8 cellular contexts compared by ENCODE assay signal in the genomic region with DNA sequence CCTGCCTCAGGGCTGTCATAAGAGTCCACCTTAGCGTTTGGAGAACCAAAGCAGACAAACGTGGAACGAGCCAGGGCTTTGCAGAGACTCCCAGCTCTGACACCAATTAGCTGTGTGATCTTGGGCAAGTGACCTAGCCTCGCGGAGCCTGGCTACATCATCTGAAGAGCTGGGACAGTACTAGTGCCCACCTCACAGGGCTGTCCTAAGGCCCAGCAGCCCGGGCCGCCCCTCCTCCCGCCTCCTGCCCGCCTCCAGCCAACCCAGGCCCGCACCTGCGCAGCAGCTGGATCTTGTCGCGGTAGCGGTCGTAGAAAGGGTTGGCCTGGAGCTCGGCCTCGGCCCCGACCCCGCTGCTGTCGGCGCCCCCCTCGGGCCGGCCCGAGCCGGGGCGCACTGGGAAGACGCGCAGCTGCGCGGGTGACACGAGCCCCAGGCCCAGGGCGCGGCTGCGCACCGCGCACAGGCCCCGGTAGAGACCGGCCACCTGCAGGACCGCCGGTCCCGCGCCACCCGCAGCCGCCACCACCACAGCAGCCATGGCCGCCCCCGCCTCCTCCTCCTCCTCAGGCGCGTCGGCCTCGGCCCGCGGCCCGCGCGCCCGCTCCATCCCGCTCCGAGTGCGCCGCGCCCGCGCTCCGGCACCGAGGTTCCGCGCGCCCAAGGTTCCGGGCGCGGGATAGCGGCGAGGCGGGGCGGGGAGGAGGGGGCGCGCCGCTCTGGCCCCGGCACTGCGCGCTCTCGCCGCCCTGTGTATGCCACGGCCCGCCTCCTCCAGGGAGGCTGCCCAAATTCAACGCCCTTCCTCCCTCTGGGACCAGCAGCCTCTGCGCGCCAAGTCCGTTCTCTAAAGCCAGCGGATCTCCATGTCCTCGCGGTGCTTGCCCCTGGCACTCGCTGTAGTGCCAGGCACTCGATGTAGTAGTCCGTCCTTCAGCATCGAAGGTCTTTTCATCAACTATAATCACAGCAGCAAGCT. TPM values are rescaled to one million over a fixed set of nuclear protein-coding genes. Genes with fewer than 3 reads are reported as not detected.
DNase-seq lines count a peak whose midpoint lies in the region; ATAC-seq and TF ChIP-seq lines count a peak whose summit lies in the region.

A gene with protein sequence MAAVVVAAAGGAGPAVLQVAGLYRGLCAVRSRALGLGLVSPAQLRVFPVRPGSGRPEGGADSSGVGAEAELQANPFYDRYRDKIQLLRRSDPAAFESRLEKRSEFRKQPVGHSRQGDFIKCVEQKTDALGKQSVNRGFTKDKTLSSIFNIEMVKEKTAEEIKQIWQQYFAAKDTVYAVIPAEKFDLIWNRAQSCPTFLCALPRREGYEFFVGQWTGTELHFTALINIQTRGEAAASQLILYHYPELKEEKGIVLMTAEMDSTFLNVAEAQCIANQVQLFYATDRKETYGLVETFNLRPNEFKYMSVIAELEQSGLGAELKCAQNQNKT (minus strand): TSS at position 583 of the 979 bp plus-strand sequence. CDS start 42 bp downstream, at position 541.

- H3K27me3 Mint-ChIP-seq in T-helper 1 cell treated with Interleukin-12 subunit alpha and Interleukin-12 subunit beta and Interleukin-4 antibody, amounts not matched to agents 30 μg/mL and 1 μg/mL, for 36 hours (ENCODE audit: low read depth): no peaks in the 10 kb centered on the region

- H3K27ac Mint-ChIP-seq in T-helper 1 cell treated with Interleukin-12 subunit alpha and Interleukin-12 subunit beta and Interleukin-4 antibody, amounts not matched to agents 30 μg/mL and 1 μg/mL, for 36 hours: peak within 1 kb of the TSS; percentile 71

- peaks cover 0 to 17% of the 10 kb centered on the region in 2 donors for H3K4me1 ChIP-seq in right atrium auricular region
- peaks cover 17% of the 10 kb centered on the region for H3K4me1 ChIP-seq in psoas muscle
- H3K4me1 ChIP-seq in uterus: peaks cover 0 to 10% of the 10 kb centered on the region in 2 donors

- DNase-seq in GM03348 (ENCODE audit: low spot score) (peak; percentile 94), HCEC 1CT (peak; percentile 79), MV-4-11 (lab: John Stamatoyannopoulos, UW) (peak; percentile 56), amniotic epithelial cell (ENCODE audit: low read depth) (peak; percentile 70), right atrium auricular region (ENCODE audit: low spot score) (peak; percentile 74), psoas muscle (peak; percentile 79 to 90), uterus (peak; percentile 61 to 64)

- peaks cover 15% of the 10 kb centered on the region for H3K4me1 Mint-ChIP-seq in T-helper 1 cell treated with Interleukin-12 subunit alpha and Interleukin-12 subunit beta and Interleukin-4 antibody, amounts not matched to agents 30 μg/mL and 1 μg/mL, for 36 hours (ENCODE audit: low read depth)

- peaks cover 5% of the 10 kb centered on the region for H3K36me3 Mint-ChIP-seq in T-helper 1 cell treated with Interleukin-12 subunit alpha and Interleukin-12 subunit beta and Interleukin-4 antibody, amounts not matched to agents 30 μg/mL and 1 μg/mL, for 36 hours (ENCODE audit: low read depth)

- H3K4me3 Mint-ChIP-seq in T-helper 1 cell treated with Interleukin-12 subunit alpha and Interleukin-12 subunit beta and Interleukin-4 antibody, amounts not matched to agents 30 μg/mL and 1 μg/mL, for 36 hours: peak within 1 kb of the TSS; percentile 66

- H3K27ac ChIP-seq in right atrium auricular region: peak within 1 kb of the TSS; percentile 84 to 86
- H3K27ac ChIP-seq in psoas muscle: peak within 1 kb of the TSS; percentile 79
- peak within 1 kb of the TSS; percentile 77 to 79 for H3K27ac ChIP-seq in uterus

- intact Hi-C loops in psoas muscle (cut with DNase I): loop anchor here (5.0 kb wide), 4 partner anchors 46 to 54 kb away; a partner anchor contains a TSS
- intact Hi-C loops in uterus (cut with DNase I; ENCODE audit: low total_unique reads): no loop called here

- H3K9me3 ChIP-seq in right atrium auricular region (no peaks in the 10 kb centered on the region), psoas muscle (no peaks in the 10 kb centered on the region), uterus (no peaks in the 10 kb centered on the region)

- H3K27me3 ChIP-seq in right atrium auricular region (no peaks in the 10 kb centered on the region), psoas muscle (ENCODE audit: insufficient read depth in 3 of 3, low read length in 2 of 3) (no peaks in the 10 kb centered on the region), uterus (no peaks in the 10 kb centered on the region)

- TF ChIP-seq POLR2A in uterus (IDR thresholded peaks at IDR 0.05): peak in 1 of 2 donors; percentile 58

- no peak for TF ChIP-seq CTCF in right atrium auricular region (IDR thresholded peaks at IDR 0.05)
- TF ChIP-seq CTCF in psoas muscle (IDR thresholded peaks at IDR 0.05): no peak
- TF ChIP-seq CTCF in uterus (IDR thresholded peaks at IDR 0.05): peak in 1 of 4 experiments; percentile 24

- peak within 1 kb of the TSS; percentile 95 to 97 for H3K4me3 ChIP-seq in right atrium auricular region
- H3K4me3 ChIP-seq in psoas muscle: peak within 1 kb of the TSS; percentile 96
- H3K4me3 ChIP-seq in uterus: peak within 1 kb of the TSS; percentile 71 to 99

- H3K36me3 ChIP-seq in right atrium auricular region: peaks cover 17% of the 10 kb centered on the region
- peaks cover 6 to 37% of the 10 kb centered on the region in 2 donors for H3K36me3 ChIP-seq in psoas muscle (ENCODE audit: insufficient read depth in 1 of 2, low read depth in 1 of 2)
- no peaks in the 10 kb centered on the region for H3K36me3 ChIP-seq in uterus

- no peaks in the 10 kb centered on the region for H3K9me3 Mint-ChIP-seq in T-helper 1 cell treated with Interleukin-12 subunit alpha and Interleukin-12 subunit beta and Interleukin-4 antibody, amounts not matched to agents 30 μg/mL and 1 μg/mL, for 36 hours

- peak; percentile 91 to 94 (median 93) for ATAC-seq in psoas muscle

- WGBS in psoas muscle, 3 donors: 0 to 1% (median 0%) methylated on average over 60 to 91 of the region's 96 CpGs

RNA-seq across cellular contexts. Expression of the gene that starts here (rescaled TPM):
- 100 to 1,000 TPM; 113 to 201 TPM for total RNA-seq in right atrium auricular region
- total RNA-seq in psoas muscle: 100 to 1,000 TPM in 3 of 4 donors, 10 to 100 TPM in 1; 98.3 to 114 (median 107) TPM
- polyA plus RNA-seq in psoas muscle: 100 to 1,000 TPM in 1 of 3 donors, 10 to 100 TPM in 2; 60.9 to 156 (median 82.0) TPM
- 10 to 100 TPM in 3 of 4 donors, 1 to 10 TPM in 1; 8.2 to 59.7 (median 40.8) TPM for total RNA-seq in uterus

Comparison
In these comparisons a context has a peak if more than half of its experiments do, and no peak if none do; other contexts are left out.
1. Peak in every context shown above with its lines: DNase-seq, ATAC-seq, H3K4me3 ChIP-seq and H3K27ac ChIP-seq.